In the genomic region with DNA sequence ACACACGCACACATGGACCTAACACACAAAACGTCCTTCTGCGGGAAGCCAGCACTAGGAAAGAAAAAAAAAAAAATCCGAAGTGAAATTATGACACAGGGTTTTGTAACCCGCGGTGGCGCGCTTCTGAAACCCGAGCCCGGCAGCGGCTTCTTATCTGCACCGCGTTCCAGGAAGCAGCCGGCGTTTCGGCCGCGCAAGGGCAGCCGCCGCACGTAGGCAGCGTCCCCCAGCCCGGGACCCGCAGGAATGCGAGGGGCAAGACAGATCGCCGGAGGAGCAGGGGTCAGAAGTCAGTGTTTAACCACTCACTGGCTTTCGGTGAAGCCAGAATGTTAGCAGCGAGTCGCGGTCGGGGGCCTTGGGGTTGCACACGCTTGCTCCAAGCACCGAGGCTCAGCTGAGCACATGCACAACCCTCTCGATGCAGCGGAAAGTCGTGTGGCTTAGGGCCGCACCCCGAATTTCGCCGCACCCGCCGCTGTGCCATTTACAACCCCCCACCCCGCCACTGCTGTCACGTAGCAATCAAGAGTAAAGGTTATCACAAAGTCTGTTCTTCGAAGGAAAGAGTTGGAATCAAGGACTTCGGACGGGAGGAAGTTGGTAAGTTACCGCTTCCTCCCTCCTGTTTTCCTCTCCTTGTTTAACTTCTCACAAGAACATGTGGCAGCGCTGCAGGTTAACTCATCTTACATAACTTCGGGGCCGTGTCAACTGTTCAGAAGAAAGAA, we compare ENCODE assay signal across 1 cellular context.
TF ChIP-seq lines count a peak whose summit lies in the region.

No MANE protein-coding gene starts in this region.

TF ChIP-seq in HEK293, 187 proteins besides CTCF, POLR2A, EP300 and RAD21 (continued from another document):
- 0 out of 2 replicates have a peak, but pooled peaks have one; percentile 35 for TF ChIP-seq ZEB2 (tag by site-specific recombination; IDR thresholded peaks at IDR 0.05)
- peak; percentile 68 for TF ChIP-seq SETDB1 (IDR thresholded peaks at IDR 0.05; ENCODE audit: insufficient read length, low read length)
- TF ChIP-seq, protein P1, sequence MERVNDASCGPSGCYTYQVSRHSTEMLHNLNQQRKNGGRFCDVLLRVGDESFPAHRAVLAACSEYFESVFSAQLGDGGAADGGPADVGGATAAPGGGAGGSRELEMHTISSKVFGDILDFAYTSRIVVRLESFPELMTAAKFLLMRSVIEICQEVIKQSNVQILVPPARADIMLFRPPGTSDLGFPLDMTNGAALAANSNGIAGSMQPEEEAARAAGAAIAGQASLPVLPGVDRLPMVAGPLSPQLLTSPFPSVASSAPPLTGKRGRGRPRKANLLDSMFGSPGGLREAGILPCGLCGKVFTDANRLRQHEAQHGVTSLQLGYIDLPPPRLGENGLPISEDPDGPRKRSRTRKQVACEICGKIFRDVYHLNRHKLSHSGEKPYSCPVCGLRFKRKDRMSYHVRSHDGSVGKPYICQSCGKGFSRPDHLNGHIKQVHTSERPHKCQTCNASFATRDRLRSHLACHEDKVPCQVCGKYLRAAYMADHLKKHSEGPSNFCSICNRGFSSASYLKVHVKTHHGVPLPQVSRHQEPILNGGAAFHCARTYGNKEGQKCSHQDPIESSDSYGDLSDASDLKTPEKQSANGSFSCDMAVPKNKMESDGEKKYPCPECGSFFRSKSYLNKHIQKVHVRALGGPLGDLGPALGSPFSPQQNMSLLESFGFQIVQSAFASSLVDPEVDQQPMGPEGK (tag by site-specific recombination; IDR thresholded peaks at IDR 0.05) = peak; percentile 15; the same call in 1 of the 2 replicates
- TF ChIP-seq, protein P2, sequence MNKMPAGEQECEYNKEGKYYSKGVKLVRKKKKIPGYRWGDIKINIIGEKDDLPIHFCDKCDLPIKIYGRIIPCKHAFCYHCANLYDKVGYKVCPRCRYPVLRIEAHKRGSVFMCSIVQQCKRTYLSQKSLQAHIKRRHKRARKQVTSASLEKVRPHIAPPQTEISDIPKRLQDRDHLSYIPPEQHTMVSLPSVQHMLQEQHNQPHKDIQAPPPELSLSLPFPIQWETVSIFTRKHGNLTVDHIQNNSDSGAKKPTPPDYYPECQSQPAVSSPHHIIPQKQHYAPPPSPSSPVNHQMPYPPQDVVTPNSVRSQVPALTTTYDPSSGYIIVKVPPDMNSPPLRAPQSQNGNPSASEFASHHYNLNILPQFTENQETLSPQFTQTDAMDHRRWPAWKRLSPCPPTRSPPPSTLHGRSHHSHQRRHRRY (tag by site-specific recombination; IDR thresholded peaks at IDR 0.05) = no peak
- no peak for TF ChIP-seq KLF9 (tag by site-specific recombination; IDR thresholded peaks at IDR 0.05; ENCODE audit: low read depth)
- TF ChIP-seq ZIC2 (tag by site-specific recombination; IDR thresholded peaks at IDR 0.05) = peak; percentile 32; the same call in 1 of the 2 replicates
- TF ChIP-seq ZNF23 (tag by site-specific recombination; IDR thresholded peaks at IDR 0.05; ENCODE audit: borderline replicate concordance) = no peak
